ENCODE assay signal across 1 cellular context in the genomic region with DNA sequence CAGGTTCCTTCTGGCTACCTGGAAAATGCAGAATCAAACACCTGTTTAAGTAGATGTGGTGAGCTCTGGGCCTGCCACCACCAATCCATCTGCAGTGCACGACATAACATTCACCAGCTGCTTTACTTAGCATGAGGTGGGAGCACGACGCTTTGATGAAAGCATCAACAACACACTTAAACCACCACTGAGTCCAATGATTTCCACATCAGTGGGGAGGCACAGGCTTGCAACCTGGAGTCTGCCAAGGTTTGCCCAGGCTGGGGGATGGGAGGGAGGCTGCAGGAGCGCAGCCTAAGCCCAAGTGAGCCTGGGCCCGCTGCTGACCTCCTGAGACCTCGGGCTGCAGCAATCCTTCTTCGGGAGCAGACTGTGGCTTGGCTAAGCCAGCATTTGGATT.
TF ChIP-seq lines count a peak whose summit lies in the region.

No MANE protein-coding gene starts in this region.

TF ChIP-seq in GM23338, 12 proteins besides CTCF, POLR2A, EP300 and RAD21 (continued from another document):
- TF ChIP-seq, protein P1, sequence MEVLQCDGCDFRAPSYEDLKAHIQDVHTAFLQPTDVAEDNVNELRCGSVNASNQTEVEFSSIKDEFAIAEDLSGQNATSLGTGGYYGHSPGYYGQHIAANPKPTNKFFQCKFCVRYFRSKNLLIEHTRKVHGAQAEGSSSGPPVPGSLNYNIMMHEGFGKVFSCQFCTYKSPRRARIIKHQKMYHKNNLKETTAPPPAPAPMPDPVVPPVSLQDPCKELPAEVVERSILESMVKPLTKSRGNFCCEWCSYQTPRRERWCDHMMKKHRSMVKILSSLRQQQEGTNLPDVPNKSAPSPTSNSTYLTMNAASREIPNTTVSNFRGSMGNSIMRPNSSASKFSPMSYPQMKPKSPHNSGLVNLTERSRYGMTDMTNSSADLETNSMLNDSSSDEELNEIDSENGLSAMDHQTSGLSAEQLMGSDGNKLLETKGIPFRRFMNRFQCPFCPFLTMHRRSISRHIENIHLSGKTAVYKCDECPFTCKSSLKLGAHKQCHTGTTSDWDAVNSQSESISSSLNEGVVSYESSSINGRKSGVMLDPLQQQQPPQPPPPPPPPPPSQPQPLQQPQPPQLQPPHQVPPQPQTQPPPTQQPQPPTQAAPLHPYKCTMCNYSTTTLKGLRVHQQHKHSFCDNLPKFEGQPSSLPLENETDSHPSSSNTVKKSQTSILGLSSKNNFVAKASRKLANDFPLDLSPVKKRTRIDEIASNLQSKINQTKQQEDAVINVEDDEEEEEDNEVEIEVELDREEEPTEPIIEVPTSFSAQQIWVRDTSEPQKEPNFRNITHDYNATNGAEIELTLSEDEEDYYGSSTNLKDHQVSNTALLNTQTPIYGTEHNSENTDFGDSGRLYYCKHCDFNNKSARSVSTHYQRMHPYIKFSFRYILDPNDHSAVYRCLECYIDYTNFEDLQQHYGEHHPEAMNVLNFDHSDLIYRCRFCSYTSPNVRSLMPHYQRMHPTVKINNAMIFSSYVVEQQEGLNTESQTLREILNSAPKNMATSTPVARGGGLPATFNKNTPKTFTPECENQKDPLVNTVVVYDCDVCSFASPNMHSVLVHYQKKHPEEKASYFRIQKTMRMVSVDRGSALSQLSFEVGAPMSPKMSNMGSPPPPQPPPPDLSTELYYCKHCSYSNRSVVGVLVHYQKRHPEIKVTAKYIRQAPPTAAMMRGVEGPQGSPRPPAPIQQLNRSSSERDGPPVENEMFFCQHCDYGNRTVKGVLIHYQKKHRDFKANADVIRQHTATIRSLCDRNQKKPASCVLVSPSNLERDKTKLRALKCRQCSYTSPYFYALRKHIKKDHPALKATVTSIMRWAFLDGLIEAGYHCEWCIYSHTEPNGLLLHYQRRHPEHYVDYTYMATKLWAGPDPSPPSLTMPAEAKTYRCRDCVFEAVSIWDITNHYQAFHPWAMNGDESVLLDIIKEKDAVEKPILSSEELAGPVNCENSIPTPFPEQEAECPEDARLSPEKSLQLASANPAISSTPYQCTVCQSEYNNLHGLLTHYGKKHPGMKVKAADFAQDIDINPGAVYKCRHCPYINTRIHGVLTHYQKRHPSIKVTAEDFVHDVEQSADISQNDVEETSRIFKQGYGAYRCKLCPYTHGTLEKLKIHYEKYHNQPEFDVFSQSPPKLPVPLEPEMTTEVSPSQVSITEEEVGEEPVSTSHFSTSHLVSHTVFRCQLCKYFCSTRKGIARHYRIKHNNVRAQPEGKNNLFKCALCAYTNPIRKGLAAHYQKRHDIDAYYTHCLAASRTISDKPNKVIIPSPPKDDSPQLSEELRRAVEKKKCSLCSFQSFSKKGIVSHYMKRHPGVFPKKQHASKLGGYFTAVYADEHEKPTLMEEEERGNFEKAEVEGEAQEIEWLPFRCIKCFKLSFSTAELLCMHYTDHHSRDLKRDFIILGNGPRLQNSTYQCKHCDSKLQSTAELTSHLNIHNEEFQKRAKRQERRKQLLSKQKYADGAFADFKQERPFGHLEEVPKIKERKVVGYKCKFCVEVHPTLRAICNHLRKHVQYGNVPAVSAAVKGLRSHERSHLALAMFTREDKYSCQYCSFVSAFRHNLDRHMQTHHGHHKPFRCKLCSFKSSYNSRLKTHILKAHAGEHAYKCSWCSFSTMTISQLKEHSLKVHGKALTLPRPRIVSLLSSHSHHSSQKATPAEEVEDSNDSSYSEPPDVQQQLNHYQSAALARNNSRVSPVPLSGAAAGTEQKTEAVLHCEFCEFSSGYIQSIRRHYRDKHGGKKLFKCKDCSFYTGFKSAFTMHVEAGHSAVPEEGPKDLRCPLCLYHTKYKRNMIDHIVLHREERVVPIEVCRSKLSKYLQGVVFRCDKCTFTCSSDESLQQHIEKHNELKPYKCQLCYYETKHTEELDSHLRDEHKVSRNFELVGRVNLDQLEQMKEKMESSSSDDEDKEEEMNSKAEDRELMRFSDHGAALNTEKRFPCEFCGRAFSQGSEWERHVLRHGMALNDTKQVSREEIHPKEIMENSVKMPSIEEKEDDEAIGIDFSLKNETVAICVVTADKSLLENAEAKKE (CRISPR knock-in tag; IDR thresholded peaks at IDR 0.05), result no peak
- TF ChIP-seq, protein P2, sequence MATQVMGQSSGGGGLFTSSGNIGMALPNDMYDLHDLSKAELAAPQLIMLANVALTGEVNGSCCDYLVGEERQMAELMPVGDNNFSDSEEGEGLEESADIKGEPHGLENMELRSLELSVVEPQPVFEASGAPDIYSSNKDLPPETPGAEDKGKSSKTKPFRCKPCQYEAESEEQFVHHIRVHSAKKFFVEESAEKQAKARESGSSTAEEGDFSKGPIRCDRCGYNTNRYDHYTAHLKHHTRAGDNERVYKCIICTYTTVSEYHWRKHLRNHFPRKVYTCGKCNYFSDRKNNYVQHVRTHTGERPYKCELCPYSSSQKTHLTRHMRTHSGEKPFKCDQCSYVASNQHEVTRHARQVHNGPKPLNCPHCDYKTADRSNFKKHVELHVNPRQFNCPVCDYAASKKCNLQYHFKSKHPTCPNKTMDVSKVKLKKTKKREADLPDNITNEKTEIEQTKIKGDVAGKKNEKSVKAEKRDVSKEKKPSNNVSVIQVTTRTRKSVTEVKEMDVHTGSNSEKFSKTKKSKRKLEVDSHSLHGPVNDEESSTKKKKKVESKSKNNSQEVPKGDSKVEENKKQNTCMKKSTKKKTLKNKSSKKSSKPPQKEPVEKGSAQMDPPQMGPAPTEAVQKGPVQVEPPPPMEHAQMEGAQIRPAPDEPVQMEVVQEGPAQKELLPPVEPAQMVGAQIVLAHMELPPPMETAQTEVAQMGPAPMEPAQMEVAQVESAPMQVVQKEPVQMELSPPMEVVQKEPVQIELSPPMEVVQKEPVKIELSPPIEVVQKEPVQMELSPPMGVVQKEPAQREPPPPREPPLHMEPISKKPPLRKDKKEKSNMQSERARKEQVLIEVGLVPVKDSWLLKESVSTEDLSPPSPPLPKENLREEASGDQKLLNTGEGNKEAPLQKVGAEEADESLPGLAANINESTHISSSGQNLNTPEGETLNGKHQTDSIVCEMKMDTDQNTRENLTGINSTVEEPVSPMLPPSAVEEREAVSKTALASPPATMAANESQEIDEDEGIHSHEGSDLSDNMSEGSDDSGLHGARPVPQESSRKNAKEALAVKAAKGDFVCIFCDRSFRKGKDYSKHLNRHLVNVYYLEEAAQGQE (IDR thresholded peaks at IDR 0.05; ENCODE audit: unreplicated experiment), result no peak
- no peak for TF ChIP-seq ZNF114 (CRISPR knock-in tag; IDR thresholded peaks at IDR 0.05)
- TF ChIP-seq POLR2AphosphoS5 (IDR thresholded peaks at IDR 0.05; ENCODE audit: low read depth), result no peak
- TF ChIP-seq ZNF331 (CRISPR knock-in tag; IDR thresholded peaks at IDR 0.05; ENCODE audit: low read depth), result no peak
